In genomic region chr18:62781893-62782292, GRCh38 we compare ENCODE assay signal across 9 cellular contexts.
DNase-seq lines count a peak whose midpoint lies in the region; ATAC-seq, FAIRE-seq and TF ChIP-seq lines count a peak whose summit lies in the region.
"Had no signal": no experiment of that assay in that cellular context is flagged by ENCODE, and none has a peak within 500 bp of the region (broad histone marks: within the 10 kb centered on the region; RNA-seq: fewer than 3 reads in every experiment).

No MANE protein-coding gene starts in this region.

- H3K27ac ChIP-seq in HL-60 (replicated peaks) (no peak overlapping the region), fibroblast of lung (ENCODE audit: insufficient read depth, low read length) (peak overlapping the region; percentile 32), colonic mucosa (no peak overlapping the region)
- H3K27ac ChIP-seq: coronary artery had no signal

- no peak overlapping the region for H3K4me3 Mint-ChIP-seq in stimulated activated effector memory CD8-positive, alpha-beta T cell treated with anti-CD3 and anti-CD28 coated beads, Interleukin-12 subunit alpha, Interleukin-12 subunit beta, amount 100 ng/mL, for 72 hours

- H4K20me1 ChIP-seq in fibroblast of lung (ENCODE audit: control insufficient read depth, extremely low read depth, insufficient read depth, low read length): no peaks in the 10 kb centered on the region

- no peak for FAIRE-seq in RCC 7860 (lab: Jason Lieb, UNC)

- H3K36me3 Mint-ChIP-seq in stimulated activated effector memory CD8-positive, alpha-beta T cell treated with anti-CD3 and anti-CD28 coated beads, Interleukin-12 subunit alpha, Interleukin-12 subunit beta, amount 100 ng/mL, for 72 hours: no peaks in the 10 kb centered on the region

- H2AFZ ChIP-seq in fibroblast of lung (ENCODE audit: low read length): no peak overlapping the region

- intact Hi-C loops in colonic mucosa (cut with DNase I): no loop called here

- ATAC-seq in stimulated activated effector memory CD8-positive, alpha-beta T cell treated with anti-CD3 and anti-CD28 coated beads, Interleukin-12 subunit alpha, Interleukin-12 subunit beta, amount 100 ng/mL, for 72 hours: no peak
- no peak for ATAC-seq in stimulated activated naive CD8-positive, alpha-beta T cell treated with anti-CD3 and anti-CD28 coated beads, Interleukin-15, Interleukin-2, amounts not matched to agents 100 U/mL and 50 U/mL, for 24 hours

- no peak for TF ChIP-seq CTCF in HL-60 (IDR thresholded peaks at IDR 0.05; ENCODE audit: insufficient read depth, low read length)
- no peak for TF ChIP-seq CTCF in fibroblast of lung (conservative IDR thresholded peaks at IDR 0.05 in 1 of 2, IDR thresholded peaks at IDR 0.05 in 1 of 2; ENCODE audit: low read depth in 1 of 2, low read length in 2 of 2)
- no peak for TF ChIP-seq CTCF in colonic mucosa (IDR thresholded peaks at IDR 0.05)

- no peak overlapping the region for H3K9ac ChIP-seq in fibroblast of lung (ENCODE audit: insufficient read depth, low read length)
- no peak overlapping the region for H3K9ac ChIP-seq in colonic mucosa (ENCODE audit: low read depth in 2 of 2, low read length in 2 of 2)

- H3K4me1 ChIP-seq in fibroblast of lung (ENCODE audit: control insufficient read depth, extremely low read depth, insufficient read depth, low read length): peaks cover 13% of the 10 kb centered on the region
- no peaks in the 10 kb centered on the region for H3K4me1 ChIP-seq in colonic mucosa

- H3K4me3 ChIP-seq in HL-60 (replicated peaks; ENCODE audit: insufficient read depth, low read length) (no peak overlapping the region), fibroblast of lung (replicated peaks in 1 of 4; ENCODE audit: control extremely low read depth in 1 of 4, insufficient read depth in 1 of 4, low read depth in 3 of 4, low read length in 4 of 4) (peak overlapping the region in 1 of 4 experiments; percentile 6), colonic mucosa (no peak overlapping the region)
- H3K4me3 ChIP-seq: coronary artery had no signal

- no peaks in the 10 kb centered on the region for H3K9me3 Mint-ChIP-seq in stimulated activated effector memory CD8-positive, alpha-beta T cell treated with anti-CD3 and anti-CD28 coated beads, Interleukin-12 subunit alpha, Interleukin-12 subunit beta, amount 100 ng/mL, for 72 hours

- H3K79me2 ChIP-seq in fibroblast of lung (ENCODE audit: control insufficient read depth, insufficient read depth, low read length): peaks cover 4% of the 10 kb centered on the region

- peaks cover 40% of the 10 kb centered on the region for H3K4me1 Mint-ChIP-seq in stimulated activated effector memory CD8-positive, alpha-beta T cell treated with anti-CD3 and anti-CD28 coated beads, Interleukin-12 subunit alpha, Interleukin-12 subunit beta, amount 100 ng/mL, for 72 hours

- DNase-seq in HL-60 (ENCODE audit: low read depth in 1 of 2, low spot score in 1 of 2) (peak; percentile 28 to 79), RCC 7860 (ENCODE audit: low spot score) (peak; percentile 47), fibroblast of lung (ENCODE audit: low read depth in 2 of 2) (peak; percentile 74 to 92), colonic mucosa (no peak)
- no peak for DNase-seq in stimulated activated effector memory CD8-positive, alpha-beta T cell treated with anti-CD3 and anti-CD28 coated beads, Interleukin-12 subunit alpha, Interleukin-12 subunit beta, amount 100 ng/mL, for 72 hours (ENCODE audit: low spot score in 2 of 2)
- no peak for DNase-seq in activated CD4-positive, alpha-beta T cell treated with anti-CD3 and anti-CD28 coated beads, Interleukin-2, amount 50 U/mL, for 48 hours
- no peak for DNase-seq in stimulated activated naive CD8-positive, alpha-beta T cell treated with anti-CD3 and anti-CD28 coated beads, Interleukin-15, Interleukin-2, amounts not matched to agents 100 U/mL and 50 U/mL, for 24 hours
- DNase-seq: activated CD4-positive, alpha-beta T cell treated with anti-CD3 and anti-CD28 coated beads for 1 hour had no signal

- H3K9me3 ChIP-seq in fibroblast of lung (ENCODE audit: control insufficient read depth, insufficient read depth, low read depth, low read length) (no peaks in the 10 kb centered on the region), colonic mucosa (no peaks in the 10 kb centered on the region)

- H3K36me3 ChIP-seq in fibroblast of lung (ENCODE audit: control insufficient read depth, insufficient read depth, low read length) (no peaks in the 10 kb centered on the region), colonic mucosa (no peaks in the 10 kb centered on the region)

- H3K27ac Mint-ChIP-seq in stimulated activated effector memory CD8-positive, alpha-beta T cell treated with anti-CD3 and anti-CD28 coated beads, Interleukin-12 subunit alpha, Interleukin-12 subunit beta, amount 100 ng/mL, for 72 hours: peak overlapping the region; percentile 41

- peak overlapping the region; percentile 69 for H3K4me2 ChIP-seq in fibroblast of lung (ENCODE audit: extremely low read depth, insufficient read depth, low read length)

- H3K27me3 ChIP-seq in HL-60 (ENCODE audit: insufficient read depth, poor library complexity, severe bottlenecking): no peaks in the 10 kb centered on the region
- H3K27me3 ChIP-seq in fibroblast of lung (ENCODE audit: control insufficient read depth, insufficient read depth, low read length): no peaks in the 10 kb centered on the region
- H3K27me3 ChIP-seq in colonic mucosa: no peaks in the 10 kb centered on the region

Comparison
In these comparisons a context has a peak if more than half of its experiments do, and no peak if none do; other contexts are left out.
1. DNase-seq: peak in HL-60 (2 of 2), RCC 7860 (single experiment) and fibroblast of lung (2 of 2); none in stimulated activated effector memory CD8-positive, alpha-beta T cell treated with anti-CD3 and anti-CD28 coated beads, Interleukin-12 subunit alpha, Interleukin-12 subunit beta, amount 100 ng/mL, for 72 hours (0 of 2), colonic mucosa (single experiment), activated CD4-positive, alpha-beta T cell treated with anti-CD3 and anti-CD28 coated beads, Interleukin-2, amount 50 U/mL, for 48 hours (0 of 2) and stimulated activated naive CD8-positive, alpha-beta T cell treated with anti-CD3 and anti-CD28 coated beads, Interleukin-15, Interleukin-2, amounts not matched to agents 100 U/mL and 50 U/mL, for 24 hours (single experiment).